In the genomic region with DNA sequence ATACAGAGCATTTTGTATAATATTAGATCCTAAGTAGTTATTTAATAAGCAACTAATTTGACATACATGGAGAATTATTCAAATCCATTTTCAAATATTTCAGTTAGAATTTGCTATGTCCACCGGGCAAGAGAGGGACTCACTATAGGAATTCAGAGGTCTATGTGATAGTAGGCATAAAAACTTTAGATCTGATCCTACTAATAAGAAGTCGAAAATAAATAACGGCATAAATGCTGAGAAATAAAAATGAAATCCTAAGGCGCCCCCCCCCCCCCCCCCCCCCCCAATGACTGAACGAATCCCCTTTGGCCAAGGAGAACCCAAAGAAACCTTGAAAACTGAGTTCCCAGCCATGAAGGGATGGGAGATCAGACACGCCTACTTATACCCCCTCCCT, we compare ENCODE assay signal across 21 cellular contexts.
A peak's percentile ranks its signal among the peaks of the same experiment; 100 is the strongest.
DNase-seq lines count a peak whose midpoint lies in the region; ATAC-seq and TF ChIP-seq lines count a peak whose summit lies in the region.
"Had no signal": no experiment of that assay in that cellular context is flagged by ENCODE, and none has a peak within 500 bp of the region (broad histone marks: within the 10 kb centered on the region; RNA-seq: fewer than 3 reads in every experiment).

No MANE protein-coding gene starts in this region.

- H3K4me1 ChIP-seq in ascending aorta, result peaks cover 6 to 43% of the 10 kb centered on the region in 2 donors
- H3K4me1 ChIP-seq in thoracic aorta (ENCODE audit: control insufficient read depth in 1 of 2, low read depth in 2 of 2), result peaks cover 39 to 71% of the 10 kb centered on the region in 2 donors
- H3K4me1 ChIP-seq: BE2C, BLaER1 had no signal

- no peak for TF ChIP-seq CTCF in GM06990 (IDR thresholded peaks at IDR 0.05; ENCODE audit: insufficient read depth, low read length, poor library complexity, severe bottlenecking)
- TF ChIP-seq CTCF in ascending aorta (IDR thresholded peaks at IDR 0.05), result no peak
- no peak for TF ChIP-seq CTCF in thoracic aorta (IDR thresholded peaks at IDR 0.05)

- H3K27me3 ChIP-seq in GM06990 (replicated peaks; ENCODE audit: control insufficient read depth, insufficient read depth, low read length), result no peaks in the 10 kb centered on the region
- H3K27me3 ChIP-seq in ascending aorta, result no peaks in the 10 kb centered on the region
- H3K27me3 ChIP-seq in thoracic aorta (replicated peaks; ENCODE audit: insufficient read depth), result no peaks in the 10 kb centered on the region
- H3K27me3 ChIP-seq: BE2C, BLaER1 had no signal

- H3K27ac ChIP-seq in ascending aorta (peak overlapping the region; percentile 72 to 80), thoracic aorta (peak overlapping the region; percentile 43 to 71)
- H3K27ac ChIP-seq: BLaER1 had no signal

- intact Hi-C loops in ascending aorta (cut with DNase I), result no loop called here

- H3K4me3 ChIP-seq in GM06990 (replicated peaks; ENCODE audit: low read depth, low read length) (no peak overlapping the region), ascending aorta (no peak overlapping the region), thoracic aorta (no peak overlapping the region)
- H3K4me3 ChIP-seq: BLaER1 had no signal

- H3K36me3 ChIP-seq in GM06990 (ENCODE audit: control insufficient read depth, insufficient read depth, low read length) (no peaks in the 10 kb centered on the region), ascending aorta (no peaks in the 10 kb centered on the region), thoracic aorta (no peaks in the 10 kb centered on the region)
- H3K36me3 ChIP-seq: BE2C, BLaER1 had no signal

- H3K9me3 ChIP-seq in ascending aorta (no peaks in the 10 kb centered on the region), thoracic aorta (no peaks in the 10 kb centered on the region)
- H3K9me3 ChIP-seq: BE2C, BLaER1 had no signal

- peak; percentile 20 for DNase-seq in GM06990 (ENCODE audit: extremely low read depth, insufficient read length)
- DNase-seq in ascending aorta (ENCODE audit: low spot score in 2 of 2), result no peak
- DNase-seq in thoracic aorta (ENCODE audit: low spot score), result no peak
- DNase-seq in NCI-H2029 treated with DMSO at 0.1 percent for 48 hours (lab: John Stamatoyannopoulos, UW), result no peak
- no peak for DNase-seq in NCI-H345 treated with DMSO at 0.1 percent for 48 hours (lab: John Stamatoyannopoulos, UW; ENCODE audit: unreplicated experiment)
- DNase-seq: 8988T; ACHN; BE2C; C1 segment of cervical spinal cord; CD4-positive, alpha-beta memory T cell; CD4-positive, CD25-positive, alpha-beta regulatory T cell; CD8-positive, alpha-beta memory T cell; COR-L47; DMS 273 treated with DMSO at 0.1 percent for 48 hours; DMS153; DMS53; DMS79; DND-41; EL; GDM1 had no signal

- no peak for ATAC-seq in thoracic aorta (ENCODE audit: insufficient number of reproducible peaks, low FRiP score, low read depth)
